8 cellular contexts compared by ENCODE assay signal in genomic region chr12:65824314-65824563, GRCh38. TPM values are rescaled to one million over a fixed set of nuclear protein-coding genes. Genes with fewer than 3 reads are reported as not detected.
DNase-seq lines count a peak whose midpoint lies in the region; FAIRE-seq and TF ChIP-seq lines count a peak whose summit lies in the region.

Gene HMGA2, plus strand, starts transcription at chr12:65824483. Its CDS starts 788 bp downstream, at chr12:65825271.

- 1 to 2% (median 2%) methylated on average over 11 to 14 of the region's 14 CpGs for WGBS in stomach, 5 donors

- FAIRE-seq in astrocyte (lab: Jason Lieb, UNC): no peak
- FAIRE-seq in keratinocyte (lab: Jason Lieb, UNC): no peak

- H3K36me3 Mint-ChIP-seq in activated naive CD4-positive, alpha-beta T cell treated with anti-CD3 and anti-CD28 coated beads, Interleukin-2, amount 10 ng/mL, durations not matched to agents 7 days and 5 days: peaks cover 4% of the 10 kb centered on the region
- H3K36me3 Mint-ChIP-seq in astrocyte (ENCODE audit: low read depth, unreplicated experiment): peaks cover 6% of the 10 kb centered on the region

- H3K4me1 ChIP-seq in astrocyte (ENCODE audit: insufficient read depth, low read length) (peaks cover 21% of the 10 kb centered on the region), keratinocyte (ENCODE audit: control insufficient read depth, extremely low read depth, insufficient read depth, low read length) (peaks cover 33% of the 10 kb centered on the region), stomach (peaks cover 25 to 42% (median 38%) of the 10 kb centered on the region in 4 donors)

- no peak for DNase-seq in activated naive CD4-positive, alpha-beta T cell treated with anti-CD3 and anti-CD28 coated beads, Interleukin-2, amount 10 ng/mL, durations not matched to agents 7 days and 5 days
- DNase-seq in activated naive CD4-positive, alpha-beta T cell (lab: John Stamatoyannopoulos, UW): no peak
- DNase-seq in astrocyte (ENCODE audit: low read depth) (peak; percentile 78), keratinocyte (ENCODE audit: low read depth, low spot score) (no peak), stomach (no peak), NCI-H1930 (lab: John Stamatoyannopoulos, UW) (no peak)
- no peak for DNase-seq in activated CD4-positive, CD25-positive, alpha-beta regulatory T cell treated with anti-CD3 and anti-CD28 coated beads, Interleukin-2, amount 50 U/mL, for 72 hours
- no peak for DNase-seq in activated effector memory CD4-positive, alpha-beta T cell treated with Interleukin-2 at 50 U/mL for 16 hours

- peak within 1 kb of the TSS; percentile 97 for H3K9ac ChIP-seq in astrocyte (ENCODE audit: low read length)
- H3K9ac ChIP-seq in keratinocyte (ENCODE audit: control insufficient read depth, extremely low read depth, insufficient read depth, low read length): peak within 1 kb of the TSS; percentile 96

- peak within 1 kb of the TSS; percentile 68 for H3K4me3 Mint-ChIP-seq in activated naive CD4-positive, alpha-beta T cell treated with anti-CD3 and anti-CD28 coated beads, Interleukin-2, amount 10 ng/mL, durations not matched to agents 7 days and 5 days
- peak within 1 kb of the TSS; percentile 98 for H3K4me3 Mint-ChIP-seq in astrocyte (ENCODE audit: unreplicated experiment)

- no peak for TF ChIP-seq EP300 in stomach (IDR thresholded peaks at IDR 0.05)

- H3K9me1 ChIP-seq in keratinocyte (ENCODE audit: control insufficient read depth, extremely low read depth, insufficient read depth, low read length): no peaks in the 10 kb centered on the region

- CTCF ChIA-PET in activated naive CD4-positive, alpha-beta T cell treated with anti-CD3 and anti-CD28 coated beads, Interleukin-2, amount 10 ng/mL, durations not matched to agents 7 days and 5 days (lab: Charles Lee): no interaction called here

- H4K20me1 ChIP-seq in astrocyte (ENCODE audit: insufficient read depth, low read length): no peaks in the 10 kb centered on the region
- H4K20me1 ChIP-seq in keratinocyte (ENCODE audit: control insufficient read depth, extremely low read depth, insufficient read depth, low read length): no peaks in the 10 kb centered on the region

- H3K27me3 ChIP-seq in astrocyte (ENCODE audit: insufficient read depth, low read length) (no peaks in the 10 kb centered on the region), keratinocyte (ENCODE audit: control insufficient read depth, extremely low read depth, insufficient read depth, low read length) (no peaks in the 10 kb centered on the region), stomach (peaks cover 5 to 87% (median 46%) of the 10 kb centered on the region in 3 donors)

- H3K9me3 ChIP-seq in astrocyte (ENCODE audit: insufficient read depth, low read depth, low read length): no peaks in the 10 kb centered on the region
- H3K9me3 ChIP-seq in keratinocyte (ENCODE audit: control insufficient read depth, low read depth, low read length): no peaks in the 10 kb centered on the region
- H3K9me3 ChIP-seq in stomach: no peaks in the 10 kb centered on the region

- peak within 1 kb of the TSS; percentile 45 for H3K27ac Mint-ChIP-seq in activated naive CD4-positive, alpha-beta T cell treated with anti-CD3 and anti-CD28 coated beads, Interleukin-2, amount 10 ng/mL, durations not matched to agents 7 days and 5 days
- H3K27ac Mint-ChIP-seq in astrocyte (ENCODE audit: unreplicated experiment): peak within 1 kb of the TSS; percentile 96

- intact Hi-C loops in stomach (cut with DNase I; ENCODE audit: low total_unique reads): no loop called here

- H3K36me3 ChIP-seq in astrocyte (ENCODE audit: insufficient read depth, low read length) (peaks cover 12% of the 10 kb centered on the region), keratinocyte (ENCODE audit: control insufficient read depth in 2 of 2, extremely low read depth in 1 of 2, insufficient read depth in 2 of 2, low read length in 2 of 2) (peaks cover 3 to 6% of the 10 kb centered on the region in 2 experiments), stomach (no peaks in the 10 kb centered on the region)

- H3K9me3 Mint-ChIP-seq in activated naive CD4-positive, alpha-beta T cell treated with anti-CD3 and anti-CD28 coated beads, Interleukin-2, amount 10 ng/mL, durations not matched to agents 7 days and 5 days: no peaks in the 10 kb centered on the region
- peaks cover 1% of the 10 kb centered on the region for H3K9me3 Mint-ChIP-seq in astrocyte (ENCODE audit: unreplicated experiment)

- H3K4me3 ChIP-seq in astrocyte (ENCODE audit: insufficient read depth, low read depth, low read length): peak within 1 kb of the TSS; percentile 94
- peak within 1 kb of the TSS; percentile 82 to 96 (median 87) for H3K4me3 ChIP-seq in keratinocyte (ENCODE audit: control insufficient read depth in 2 of 3, extremely low read depth in 1 of 3, insufficient read depth in 2 of 3, low read depth in 1 of 3, low read length in 3 of 3)
- H3K4me3 ChIP-seq in stomach: peak within 1 kb of the TSS; percentile 55 to 87 (median 68)

- H3K4me1 Mint-ChIP-seq in activated naive CD4-positive, alpha-beta T cell treated with anti-CD3 and anti-CD28 coated beads, Interleukin-2, amount 10 ng/mL, durations not matched to agents 7 days and 5 days: peaks cover 30% of the 10 kb centered on the region
- H3K4me1 Mint-ChIP-seq in astrocyte (ENCODE audit: low read depth, unreplicated experiment): peaks cover 15% of the 10 kb centered on the region

- H3K27ac ChIP-seq in astrocyte (ENCODE audit: low read depth, low read length) (peak within 1 kb of the TSS; percentile 89), keratinocyte (ENCODE audit: control insufficient read depth, insufficient read depth, low read length) (peak within 1 kb of the TSS; percentile 79), stomach (peak within 1 kb of the TSS; percentile 12 to 73 (median 53))

- TF ChIP-seq POLR2A in stomach (IDR thresholded peaks at IDR 0.05): no peak

- H2AFZ ChIP-seq in astrocyte (ENCODE audit: low read depth, low read length) (peak within 1 kb of the TSS; percentile 64), keratinocyte (ENCODE audit: control insufficient read depth, low read length) (no peak within 1 kb of the TSS)

- peak within 1 kb of the TSS; percentile 97 for H3K4me2 ChIP-seq in astrocyte (ENCODE audit: low read length)
- peak within 1 kb of the TSS; percentile 83 for H3K4me2 ChIP-seq in keratinocyte (ENCODE audit: control insufficient read depth, extremely low read depth, insufficient read depth, low read depth, low read length)

- dilution Hi-C loops in keratinocyte (cut with MboI; ENCODE audit: extremely low pct_ligation_motif_present, low sequenced_read_pairs): no loop called here

- H3K79me2 ChIP-seq in astrocyte (ENCODE audit: insufficient read depth, low read length) (peaks cover 58% of the 10 kb centered on the region), keratinocyte (ENCODE audit: control insufficient read depth, insufficient read depth, low read length) (peaks cover 76% of the 10 kb centered on the region)

- H3K27me3 Mint-ChIP-seq in activated naive CD4-positive, alpha-beta T cell treated with anti-CD3 and anti-CD28 coated beads, Interleukin-2, amount 10 ng/mL, durations not matched to agents 7 days and 5 days: peaks cover 76% of the 10 kb centered on the region
- no peaks in the 10 kb centered on the region for H3K27me3 Mint-ChIP-seq in astrocyte (ENCODE audit: low read depth, unreplicated experiment)

- TF ChIP-seq CTCF in astrocyte (IDR thresholded peaks at IDR 0.05; ENCODE audit: insufficient read depth, low read depth, low read length): no peak
- no peak for TF ChIP-seq CTCF in keratinocyte (optimal IDR thresholded peaks at IDR 0.05 in 1 of 3, IDR thresholded peaks at IDR 0.05 in 1 of 3, conservative IDR thresholded peaks at IDR 0.05 in 1 of 3; ENCODE audit: extremely low read depth in 1 of 3, insufficient read depth in 2 of 3, low read length in 3 of 3)
- no peak for TF ChIP-seq CTCF in stomach (IDR thresholded peaks at IDR 0.05)

RNA-seq across cellular contexts. Expression of gene HMGA2, which starts in this region (rescaled TPM):
- total RNA-seq in astrocyte (199 and 214 TPM in 2 replicates), stomach (100 to 1,000 TPM in 1 of 5 donors, 1 to 10 TPM in 1, under 1 TPM in 1, not detected in 2; 0.43 to 149 (median 5.7) TPM)
- polyA plus RNA-seq in keratinocyte (64.8 to 122 TPM (median 81.0 TPM) in 3 replicates), stomach (under 1 TPM; 0.25 to 0.76 (median 0.62) TPM)
- polyA plus RNA-seq in keratinocyte (2011; ENCODE audit: low read depth): 7.8 TPM
- polyA plus RNA-seq in keratinocyte (2011; cell fraction: cytosol; rRNA removed): 59.5 and 111 TPM in 2 replicates
- 150 and 155 TPM in 2 replicates for polyA plus RNA-seq in keratinocyte (2011; cell fraction: nucleus; rRNA removed)
- 15.2 and 97.6 TPM in 2 replicates for polyA plus RNA-seq in keratinocyte (2012; ENCODE audit: low replicate concordance)
- polyA minus RNA-seq in keratinocyte: 40.2 to 165 TPM (median 59.4 TPM) in 3 replicates
- polyA minus RNA-seq in keratinocyte (2011; cell fraction: cytosol; rRNA and poly(A)+ RNA removed): 152 TPM
- polyA minus RNA-seq in keratinocyte (2011; cell fraction: nucleus; rRNA and poly(A)+ RNA removed): 169 and 356 TPM in 2 replicates

Comparison
In these comparisons a context has a peak if more than half of its experiments do, and no peak if none do; other contexts are left out.
1. RNA of gene HMGA2 (polyA plus RNA-seq): 7.8 to 155 TPM in keratinocyte; 0.25 to 0.76 TPM in stomach; every median in the first group is over 4 times any median in the second.
2. Peak in every context shown above with its lines, with median percentiles within 50 percentile points of each other: H3K27ac ChIP-seq and H3K4me3 ChIP-seq.